In genomic region chr11:85531498-85531897, GRCh38 we compare ENCODE assay signal across 23 cellular contexts.
"Had no signal": no experiment of that assay in that cellular context is flagged by ENCODE, and none has a peak within 500 bp of the region (broad histone marks: within the 10 kb centered on the region; RNA-seq: fewer than 3 reads in every experiment).

No MANE protein-coding gene starts in this region.

- H3K27ac Mint-ChIP-seq: immature natural killer cell; naive thymus-derived CD8-positive, alpha-beta T cell; progenitor cell of endocrine pancreas; stimulated activated memory B cell treated with anti-CD40 and anti-IgM and Interleukin-4, amounts not matched to agents 10 μg/mL and 1 μg/mL and 100 μg/mL, for 72 hours; stimulated activated naive CD8-positive, alpha-beta T cell treated with anti-CD3 and anti-CD28 coated beads, Interleukin-15, Interleukin-2, amounts not matched to agents 100 ng/mL and 50 ng/mL, for 24 hours had no signal

- H3K4me1 Mint-ChIP-seq: immature natural killer cell; naive thymus-derived CD8-positive, alpha-beta T cell; stimulated activated memory B cell treated with anti-CD40 and anti-IgM and Interleukin-4, amounts not matched to agents 10 μg/mL and 1 μg/mL and 100 μg/mL, for 72 hours had no signal

- DNase-seq: colonic mucosa; dermis blood vessel endothelial cell; esophagus squamous epithelium; foreskin fibroblast; heart left ventricle; hippocampal formation; immature natural killer cell; left ventricle myocardium superior; mesenchymal stem cell; mucosa of descending colon; naive thymus-derived CD8-positive, alpha-beta T cell; occipital lobe; pancreas; retina; right lobe of liver; stimulated activated CD4-positive, alpha-beta T cell treated with anti-CD3 and anti-CD28 coated beads, Interleukin-4, amount 100 ng/mL, for 1 hour; upper lobe of right lung had no signal

- ATAC-seq: heart left ventricle; left ventricle myocardium superior; mucosa of descending colon; naive thymus-derived CD8-positive, alpha-beta T cell; pancreas; right lobe of liver; stimulated activated memory B cell treated with anti-CD40 and anti-IgM and Interleukin-4, amounts not matched to agents 10 μg/mL and 1 μg/mL and 100 μg/mL, for 72 hours; upper lobe of right lung had no signal

- H3K27me3 ChIP-seq: colonic mucosa, esophagus squamous epithelium, heart left ventricle, pancreas, right lobe of liver, tibial nerve, upper lobe of right lung, vagina had no signal

- H3K4me1 ChIP-seq: colonic mucosa, esophagus squamous epithelium, pancreas, right lobe of liver, tibial nerve, upper lobe of right lung, vagina had no signal

- H3K9me3 ChIP-seq: colonic mucosa, esophagus squamous epithelium, pancreas, right lobe of liver, upper lobe of right lung, vagina had no signal

- H3K4me3 ChIP-seq: colonic mucosa, esophagus squamous epithelium, heart left ventricle, lung, mucosa of descending colon, pancreas, right lobe of liver, tibial nerve, upper lobe of right lung, vagina had no signal

- H3K27me3 Mint-ChIP-seq: naive thymus-derived CD8-positive, alpha-beta T cell; progenitor cell of endocrine pancreas; stimulated activated memory B cell treated with anti-CD40 and anti-IgM and Interleukin-4, amounts not matched to agents 10 μg/mL and 1 μg/mL and 100 μg/mL, for 72 hours; stimulated activated naive CD8-positive, alpha-beta T cell treated with anti-CD3 and anti-CD28 coated beads, Interleukin-15, Interleukin-2, amounts not matched to agents 100 ng/mL and 50 ng/mL, for 24 hours had no signal

- H3K36me3 ChIP-seq: colonic mucosa, esophagus squamous epithelium, pancreas, right lobe of liver, upper lobe of right lung, vagina had no signal

- H3K27ac ChIP-seq: colonic mucosa, esophagus squamous epithelium, pancreas, right lobe of liver, tibial nerve, upper lobe of right lung, vagina had no signal

- H3K4me3 Mint-ChIP-seq: immature natural killer cell; naive thymus-derived CD8-positive, alpha-beta T cell; stimulated activated memory B cell treated with anti-CD40 and anti-IgM and Interleukin-4, amounts not matched to agents 10 μg/mL and 1 μg/mL and 100 μg/mL, for 72 hours; stimulated activated naive CD8-positive, alpha-beta T cell treated with anti-CD3 and anti-CD28 coated beads, Interleukin-15, Interleukin-2, amounts not matched to agents 100 ng/mL and 50 ng/mL, for 24 hours had no signal
